In genomic region chr19:39125554-39126311, GRCh38 we compare ENCODE assay signal across 8 cellular contexts. TPM values are rescaled to one million over a fixed set of nuclear protein-coding genes. Genes with fewer than 3 reads are reported as not detected.
DNase-seq lines count a peak whose midpoint lies in the region; ATAC-seq and TF ChIP-seq lines count a peak whose summit lies in the region.

Gene PAK4 (plus strand): TSS chr19:39125786. CDS start chr19:39169554, 43,768 bp downstream.

- H3K4me3 ChIP-seq in KMS-11 (IDR thresholded peaks at IDR 0.05; ENCODE audit: insufficient read depth, low read depth, low read length) (no peak within 1 kb of the TSS), Peyer's patch (peak within 1 kb of the TSS; percentile 69 to 85 (median 77)), esophagus (ENCODE audit: low read depth in 1 of 2, low read length in 2 of 2) (peak within 1 kb of the TSS; percentile 92 to 95), muscle layer of colon (ENCODE audit: low read depth in 1 of 2, low read length in 2 of 2) (peak within 1 kb of the TSS; percentile 83 to 87)

- peak; percentile 86 for ATAC-seq in GM21723 (IDR thresholded peaks at IDR 0.05; ENCODE audit: unreplicated experiment)

- H3K4me1 ChIP-seq in KMS-11 (ENCODE audit: low read depth, poor library complexity, severe bottlenecking) (peaks cover 19% of the 10 kb centered on the region), Peyer's patch (peaks cover 0 to 46% (median 3%) of the 10 kb centered on the region in 4 donors), esophagus (ENCODE audit: control insufficient read depth in 2 of 2, insufficient read depth in 2 of 2, low read length in 1 of 2) (peaks cover 9 to 15% of the 10 kb centered on the region in 2 donors), muscle layer of colon (ENCODE audit: insufficient read depth, low read length) (peaks cover 28% of the 10 kb centered on the region)

- DNase-seq in DMS53 (lab: John Stamatoyannopoulos, UW) (peak; percentile 99), Peyer's patch (peak; percentile 98 to 99 (median 98))
- DNase-seq in activated T-cell treated with anti-CD3 and anti-CD28 coated beads, Interleukin-2, amount 50 U/mL, for 48 hours = peak; percentile 98
- peak; percentile 97 for DNase-seq in stimulated activated CD8-positive, alpha-beta memory T cell treated with anti-CD3 and anti-CD28 coated beads, Interleukin-7, amount 100 ng/mL, for 24 hours (ENCODE audit: low read depth)

- H2AFZ ChIP-seq in KMS-11 (ENCODE audit: low read depth) = peak within 1 kb of the TSS; percentile 96

- TF ChIP-seq CTCF in KMS-11 (conservative IDR thresholded peaks at IDR 0.05; ENCODE audit: low read depth, low read length) = no peak
- peak in 1 of 6 experiments; percentile 28 for TF ChIP-seq CTCF in Peyer's patch (IDR thresholded peaks at IDR 0.05)

- no peaks in the 10 kb centered on the region for H3K9me3 ChIP-seq in Peyer's patch
- no peaks in the 10 kb centered on the region for H3K9me3 ChIP-seq in esophagus (ENCODE audit: control insufficient read depth in 2 of 2, insufficient read depth in 1 of 2, low read depth in 1 of 2, low read length in 1 of 2)
- no peaks in the 10 kb centered on the region for H3K9me3 ChIP-seq in muscle layer of colon (ENCODE audit: low read length)

- peak within 1 kb of the TSS; percentile 48 for H3K27ac ChIP-seq in KMS-11
- H3K27ac ChIP-seq in Peyer's patch = peak within 1 kb of the TSS; percentile 80 to 94 (median 88)
- H3K27ac ChIP-seq in esophagus (ENCODE audit: low read depth in 2 of 2, low read length in 1 of 2) = peak within 1 kb of the TSS; percentile 88 to 94
- H3K27ac ChIP-seq in muscle layer of colon (ENCODE audit: low read depth, low read length) = peak within 1 kb of the TSS; percentile 95

- H3K79me2 ChIP-seq in KMS-11 (ENCODE audit: insufficient read depth, low read depth) = peaks cover 34% of the 10 kb centered on the region; the same call in 1 of the 2 replicates

- WGBS in esophagus, 2 donors = 1% methylated on average over 63 to 64 of the region's 64 CpGs

- H3K36me3 ChIP-seq in KMS-11 (ENCODE audit: insufficient read depth) (no peaks in the 10 kb centered on the region), Peyer's patch (no peaks in the 10 kb centered on the region), esophagus (ENCODE audit: control insufficient read depth in 2 of 2, insufficient read depth in 2 of 2, low read length in 1 of 2) (no peaks in the 10 kb centered on the region), muscle layer of colon (ENCODE audit: insufficient read depth, low read length) (no peaks in the 10 kb centered on the region)

- peak; percentile 66 to 91 for TF ChIP-seq POLR2A in Peyer's patch (IDR thresholded peaks at IDR 0.05)

- no peaks in the 10 kb centered on the region for H4K20me1 ChIP-seq in KMS-11 (ENCODE audit: insufficient read depth)

- H3K27me3 ChIP-seq in KMS-11 (ENCODE audit: insufficient read depth, low read depth) (no peaks in the 10 kb centered on the region), Peyer's patch (no peaks in the 10 kb centered on the region), esophagus (ENCODE audit: control insufficient read depth in 1 of 2, insufficient read depth in 2 of 2, low read length in 2 of 2) (no peaks in the 10 kb centered on the region), muscle layer of colon (ENCODE audit: control insufficient read depth in 1 of 2, insufficient read depth in 2 of 2, low read length in 2 of 2) (no peaks in the 10 kb centered on the region)

- H3K9ac ChIP-seq in KMS-11 = peak within 1 kb of the TSS; percentile 75
- peak within 1 kb of the TSS; percentile 65 for H3K9ac ChIP-seq in muscle layer of colon (ENCODE audit: low read length)

- H3K4me2 ChIP-seq in KMS-11 = peak within 1 kb of the TSS; percentile 56

RNA-seq across cellular contexts. Expression of gene PAK4, which starts in this region (rescaled TPM):
- 10 to 100 TPM; 24.8 to 73.0 (median 45.7) TPM for total RNA-seq in Peyer's patch
- polyA plus RNA-seq in esophagus = 10 to 100 TPM; 39.8 to 43.1 TPM
